ENCODE assay signal across 8 cellular contexts in the genomic region with DNA sequence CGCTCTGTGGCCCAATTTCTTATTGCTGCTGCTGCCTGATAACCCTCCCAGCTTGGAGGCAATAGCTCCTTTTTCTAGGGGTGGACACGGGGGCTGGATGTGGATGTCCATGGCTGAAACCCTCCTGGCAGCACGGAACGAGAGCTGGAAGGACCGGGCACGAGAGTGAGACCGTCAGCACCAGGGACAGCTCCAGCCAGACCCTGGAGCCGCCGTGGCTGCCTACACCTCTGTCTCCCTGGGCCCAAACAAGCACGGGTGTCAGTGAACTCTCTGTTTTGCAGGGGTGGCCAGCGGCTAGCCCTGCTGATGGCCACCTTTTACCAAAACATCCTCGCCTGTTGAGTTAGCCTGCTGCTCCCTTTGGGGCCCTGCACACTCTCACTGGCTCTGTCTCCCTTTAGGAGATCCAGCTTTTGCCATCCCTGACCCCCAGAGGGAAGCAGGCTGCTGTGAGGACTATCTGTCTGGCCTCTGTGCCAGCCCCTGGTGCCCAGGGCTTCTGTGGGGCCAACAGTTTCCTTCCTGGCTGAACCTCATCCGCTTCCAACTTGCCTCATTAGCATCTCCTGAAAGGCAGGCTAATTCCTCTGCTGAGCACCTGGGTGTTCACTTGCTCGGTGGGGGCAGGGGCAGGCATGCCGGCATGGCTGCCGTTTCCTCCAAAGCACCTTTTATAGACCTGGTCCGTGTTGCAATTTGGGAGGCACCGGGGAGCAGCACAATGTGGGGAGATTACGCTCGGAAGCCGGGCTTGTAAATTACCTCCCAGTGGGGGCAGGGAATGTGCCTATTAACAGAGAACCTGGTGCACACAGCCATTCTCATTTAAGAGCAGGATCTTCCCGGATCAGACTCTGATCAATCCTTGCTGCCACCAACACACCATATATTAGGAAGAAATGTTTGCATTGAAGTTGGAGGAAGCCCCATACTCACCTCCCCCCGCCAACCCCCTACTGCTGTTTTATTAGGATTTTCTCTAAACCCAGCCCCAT.
A peak's percentile ranks its signal among the peaks of the same experiment; 100 is the strongest.
DNase-seq lines count a peak whose midpoint lies in the region; ATAC-seq lines count a peak whose summit lies in the region.

No MANE protein-coding gene starts in this region.

- no peak overlapping the region for H3K9ac ChIP-seq in adipocyte (ENCODE audit: low read length)

- no peaks in the 10 kb centered on the region for H3K36me3 ChIP-seq in adipocyte (ENCODE audit: control insufficient read depth, insufficient read depth, low read length, severe bottlenecking)

- no peaks in the 10 kb centered on the region for H3K9me3 ChIP-seq in adipocyte (ENCODE audit: control insufficient read depth, low read length)

- H3K4me3 ChIP-seq in adipocyte (ENCODE audit: low read length), result no peak overlapping the region

- ATAC-seq in left lobe of liver, result peak; percentile 65
- ATAC-seq in HG03439 (IDR thresholded peaks at IDR 0.05; ENCODE audit: unreplicated experiment), result no peak
- ATAC-seq in esophagus mucosa, result no peak
- no peak for ATAC-seq in HG03457 (IDR thresholded peaks at IDR 0.05; ENCODE audit: unreplicated experiment)
- ATAC-seq in HG02840 (IDR thresholded peaks at IDR 0.05; ENCODE audit: low FRiP score, unreplicated experiment), result no peak

- H3K27me3 ChIP-seq in adipocyte (replicated peaks; ENCODE audit: control insufficient read depth, insufficient read depth, low read length), result peaks cover 62% of the 10 kb centered on the region

- no peaks in the 10 kb centered on the region for H3K4me1 ChIP-seq in adipocyte (ENCODE audit: control insufficient read depth, insufficient read depth, low read length)

- DNase-seq in EH (ENCODE audit: low read depth) (peak; percentile 49), LHCN-M2 (ENCODE audit: low read depth) (peak; percentile 26), adipocyte (ENCODE audit: low read depth) (peak; percentile 61), left lobe of liver (ENCODE audit: low spot score) (no peak)
